ENCODE assay signal across 1 cellular context in the genomic region with DNA sequence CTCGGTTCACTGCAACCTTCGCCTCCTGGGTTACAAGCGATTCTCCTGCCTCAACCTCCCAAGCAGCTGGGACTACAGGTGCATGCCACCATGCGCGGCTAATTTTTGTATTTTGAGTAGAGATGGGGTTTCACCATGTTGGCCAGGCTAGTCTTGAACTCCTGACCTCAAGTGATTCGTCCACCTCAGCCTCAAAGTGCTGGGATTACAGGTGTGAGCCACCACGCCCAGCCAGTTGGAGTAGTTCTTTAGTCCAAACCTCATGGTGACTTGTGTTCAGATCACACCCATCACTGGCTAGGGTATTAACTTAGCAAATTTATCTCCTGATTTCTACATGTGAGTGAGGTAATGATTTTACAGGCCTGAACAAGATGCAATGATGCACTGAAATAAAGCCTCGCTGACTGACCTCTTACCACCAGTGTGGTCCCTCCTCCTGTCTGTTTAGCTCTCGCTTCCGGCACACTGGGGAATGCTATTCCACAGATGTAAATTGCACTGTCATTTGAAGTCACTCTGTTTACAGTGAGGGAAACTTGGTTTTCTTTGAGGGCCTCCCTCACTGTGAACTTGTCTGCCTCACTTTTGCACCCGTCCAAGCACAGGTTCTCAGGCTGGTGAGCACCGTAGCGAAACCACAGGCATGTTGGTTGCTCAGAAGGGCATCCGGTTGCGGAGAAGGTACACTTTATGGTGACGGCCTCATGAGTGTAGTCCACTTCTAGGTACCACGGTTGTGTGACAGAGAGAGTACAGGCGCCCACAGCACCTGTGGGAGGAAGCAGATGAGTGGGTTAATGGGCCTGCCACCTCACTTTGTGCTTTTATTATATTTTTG.
TF ChIP-seq lines count a peak whose summit lies in the region.

No MANE protein-coding gene starts in this region.

TF ChIP-seq in GM12878, 131 proteins besides CTCF, POLR2A, EP300 and RAD21 (continued from another document):
- TF ChIP-seq PKNOX1 (IDR thresholded peaks at IDR 0.05) (peak; percentile 86), MAX (IDR thresholded peaks at IDR 0.05; ENCODE audit: low read depth, low read length) (peak; percentile 44; the same call in 1 of the 2 replicates), CBX3 (IDR thresholded peaks at IDR 0.05; ENCODE audit: borderline replicate concordance, low read depth) (no peak), SMC3 (IDR thresholded peaks at IDR 0.05; ENCODE audit: borderline replicate concordance, low read length) (no peak), FOXK2 (IDR thresholded peaks at IDR 0.05) (peak; percentile 59; the same call in 1 of the 2 replicates), ATF3 (IDR thresholded peaks at IDR 0.05; ENCODE audit: borderline replicate concordance, extremely low read depth, low read depth, low read length) (no peak), NR2C1 (IDR thresholded peaks at IDR 0.05) (no peak), BRCA1 (IDR thresholded peaks at IDR 0.05; ENCODE audit: low read depth, low read length) (no peak), MLLT1 (IDR thresholded peaks at IDR 0.05) (0 out of 2 replicates have a peak, but pooled peaks have one; percentile 16), RUNX3 (IDR thresholded peaks at IDR 0.05; ENCODE audit: low read length) (peak; percentile 98), ZNF207 (IDR thresholded peaks at IDR 0.05; ENCODE audit: borderline replicate concordance) (no peak), ZNF217 (IDR thresholded peaks at IDR 0.05) (no peak), BCL3 (IDR thresholded peaks at IDR 0.05; ENCODE audit: borderline replicate concordance, insufficient read depth, low read depth, low read length, poor library complexity, severe bottlenecking) (peak; percentile 48), REST (IDR thresholded peaks at IDR 0.05; ENCODE audit: low read depth, low read length) (no peak), MXI1 (IDR thresholded peaks at IDR 0.05; ENCODE audit: low read depth, low read length) (no peak), MYC (IDR thresholded peaks at IDR 0.05; ENCODE audit: insufficient read depth, insufficient read length, insufficient replicate concordance, low read length, severe bottlenecking) (no peak), NRF1 (conservative IDR thresholded peaks at IDR 0.05; ENCODE audit: low read depth, low read length) (no peak), SUZ12 (IDR thresholded peaks at IDR 0.05; ENCODE audit: unreplicated experiment) (no peak), MTA3 (IDR thresholded peaks at IDR 0.05; ENCODE audit: borderline replicate concordance, low read length) (0 out of 2 replicates have a peak, but pooled peaks have one; percentile 45)
- TF ChIP-seq, protein P1, sequence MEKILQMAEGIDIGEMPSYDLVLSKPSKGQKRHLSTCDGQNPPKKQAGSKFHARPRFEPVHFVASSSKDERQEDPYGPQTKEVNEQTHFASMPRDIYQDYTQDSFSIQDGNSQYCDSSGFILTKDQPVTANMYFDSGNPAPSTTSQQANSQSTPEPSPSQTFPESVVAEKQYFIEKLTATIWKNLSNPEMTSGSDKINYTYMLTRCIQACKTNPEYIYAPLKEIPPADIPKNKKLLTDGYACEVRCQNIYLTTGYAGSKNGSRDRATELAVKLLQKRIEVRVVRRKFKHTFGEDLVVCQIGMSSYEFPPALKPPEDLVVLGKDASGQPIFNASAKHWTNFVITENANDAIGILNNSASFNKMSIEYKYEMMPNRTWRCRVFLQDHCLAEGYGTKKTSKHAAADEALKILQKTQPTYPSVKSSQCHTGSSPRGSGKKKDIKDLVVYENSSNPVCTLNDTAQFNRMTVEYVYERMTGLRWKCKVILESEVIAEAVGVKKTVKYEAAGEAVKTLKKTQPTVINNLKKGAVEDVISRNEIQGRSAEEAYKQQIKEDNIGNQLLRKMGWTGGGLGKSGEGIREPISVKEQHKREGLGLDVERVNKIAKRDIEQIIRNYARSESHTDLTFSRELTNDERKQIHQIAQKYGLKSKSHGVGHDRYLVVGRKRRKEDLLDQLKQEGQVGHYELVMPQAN (conservative IDR thresholded peaks at IDR 0.05): no peak
- TF ChIP-seq, protein P2, sequence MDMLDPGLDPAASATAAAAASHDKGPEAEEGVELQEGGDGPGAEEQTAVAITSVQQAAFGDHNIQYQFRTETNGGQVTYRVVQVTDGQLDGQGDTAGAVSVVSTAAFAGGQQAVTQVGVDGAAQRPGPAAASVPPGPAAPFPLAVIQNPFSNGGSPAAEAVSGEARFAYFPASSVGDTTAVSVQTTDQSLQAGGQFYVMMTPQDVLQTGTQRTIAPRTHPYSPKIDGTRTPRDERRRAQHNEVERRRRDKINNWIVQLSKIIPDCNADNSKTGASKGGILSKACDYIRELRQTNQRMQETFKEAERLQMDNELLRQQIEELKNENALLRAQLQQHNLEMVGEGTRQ (IDR thresholded peaks at IDR 0.05; ENCODE audit: borderline replicate concordance, low read depth, low read length): no peak
